In the genomic region with DNA sequence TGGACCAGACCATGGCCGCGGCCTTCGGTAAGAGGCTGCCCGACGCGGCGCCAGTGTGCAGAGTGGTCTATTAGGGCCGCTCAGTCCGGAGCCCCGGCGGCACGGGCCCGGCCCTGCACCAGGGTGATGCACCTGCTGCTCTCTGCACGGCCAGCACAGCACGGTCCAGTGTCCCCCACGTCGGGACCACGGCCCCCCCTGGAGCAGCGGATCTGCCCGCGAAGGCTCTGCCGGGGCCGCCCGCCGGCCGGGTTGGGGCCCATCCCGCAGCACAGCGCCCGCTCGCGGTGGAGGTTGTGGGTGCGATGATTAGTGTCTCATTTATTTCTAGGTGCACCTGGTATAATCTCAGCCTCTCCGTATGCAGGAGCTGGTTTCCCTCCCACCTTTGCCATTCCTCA, we compare ENCODE assay signal across 1 cellular context.
TF ChIP-seq lines count a peak whose summit lies in the region.

No MANE protein-coding gene starts in this region.

TF ChIP-seq in HCT116, 20 proteins besides CTCF, POLR2A, EP300 and RAD21:
- no peak for TF ChIP-seq JUND (IDR thresholded peaks at IDR 0.05)
- TF ChIP-seq SIN3A (IDR thresholded peaks at IDR 0.05; ENCODE audit: low read depth), result no peak
- TF ChIP-seq, protein P1, sequence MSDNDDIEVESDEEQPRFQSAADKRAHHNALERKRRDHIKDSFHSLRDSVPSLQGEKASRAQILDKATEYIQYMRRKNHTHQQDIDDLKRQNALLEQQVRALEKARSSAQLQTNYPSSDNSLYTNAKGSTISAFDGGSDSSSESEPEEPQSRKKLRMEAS (IDR thresholded peaks at IDR 0.05), result no peak
- no peak for TF ChIP-seq ZNF274 (IDR thresholded peaks at IDR 0.05; ENCODE audit: low read depth, low read length)
- no peak for TF ChIP-seq EZH2phosphoT487 (IDR thresholded peaks at IDR 0.05; ENCODE audit: borderline replicate concordance)
- TF ChIP-seq CEBPB (IDR thresholded peaks at IDR 0.05; ENCODE audit: low read depth), result no peak
- no peak for TF ChIP-seq EGR1 (IDR thresholded peaks at IDR 0.05; ENCODE audit: low read depth)
- TF ChIP-seq ZFX (IDR thresholded peaks at IDR 0.05), result no peak
- no peak for TF ChIP-seq YY1 (IDR thresholded peaks at IDR 0.05; ENCODE audit: extremely low read depth, insufficient replicate concordance, low read depth, low read length)
- no peak for TF ChIP-seq CBX3 (IDR thresholded peaks at IDR 0.05; ENCODE audit: low read depth)
- TF ChIP-seq, protein P2, sequence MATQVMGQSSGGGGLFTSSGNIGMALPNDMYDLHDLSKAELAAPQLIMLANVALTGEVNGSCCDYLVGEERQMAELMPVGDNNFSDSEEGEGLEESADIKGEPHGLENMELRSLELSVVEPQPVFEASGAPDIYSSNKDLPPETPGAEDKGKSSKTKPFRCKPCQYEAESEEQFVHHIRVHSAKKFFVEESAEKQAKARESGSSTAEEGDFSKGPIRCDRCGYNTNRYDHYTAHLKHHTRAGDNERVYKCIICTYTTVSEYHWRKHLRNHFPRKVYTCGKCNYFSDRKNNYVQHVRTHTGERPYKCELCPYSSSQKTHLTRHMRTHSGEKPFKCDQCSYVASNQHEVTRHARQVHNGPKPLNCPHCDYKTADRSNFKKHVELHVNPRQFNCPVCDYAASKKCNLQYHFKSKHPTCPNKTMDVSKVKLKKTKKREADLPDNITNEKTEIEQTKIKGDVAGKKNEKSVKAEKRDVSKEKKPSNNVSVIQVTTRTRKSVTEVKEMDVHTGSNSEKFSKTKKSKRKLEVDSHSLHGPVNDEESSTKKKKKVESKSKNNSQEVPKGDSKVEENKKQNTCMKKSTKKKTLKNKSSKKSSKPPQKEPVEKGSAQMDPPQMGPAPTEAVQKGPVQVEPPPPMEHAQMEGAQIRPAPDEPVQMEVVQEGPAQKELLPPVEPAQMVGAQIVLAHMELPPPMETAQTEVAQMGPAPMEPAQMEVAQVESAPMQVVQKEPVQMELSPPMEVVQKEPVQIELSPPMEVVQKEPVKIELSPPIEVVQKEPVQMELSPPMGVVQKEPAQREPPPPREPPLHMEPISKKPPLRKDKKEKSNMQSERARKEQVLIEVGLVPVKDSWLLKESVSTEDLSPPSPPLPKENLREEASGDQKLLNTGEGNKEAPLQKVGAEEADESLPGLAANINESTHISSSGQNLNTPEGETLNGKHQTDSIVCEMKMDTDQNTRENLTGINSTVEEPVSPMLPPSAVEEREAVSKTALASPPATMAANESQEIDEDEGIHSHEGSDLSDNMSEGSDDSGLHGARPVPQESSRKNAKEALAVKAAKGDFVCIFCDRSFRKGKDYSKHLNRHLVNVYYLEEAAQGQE (IDR thresholded peaks at IDR 0.05; ENCODE audit: low read depth), result no peak
- no peak for TF ChIP-seq FOSL1 (IDR thresholded peaks at IDR 0.05; ENCODE audit: low read depth)
- TF ChIP-seq, protein P3, sequence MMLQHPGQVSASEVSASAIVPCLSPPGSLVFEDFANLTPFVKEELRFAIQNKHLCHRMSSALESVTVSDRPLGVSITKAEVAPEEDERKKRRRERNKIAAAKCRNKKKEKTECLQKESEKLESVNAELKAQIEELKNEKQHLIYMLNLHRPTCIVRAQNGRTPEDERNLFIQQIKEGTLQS (IDR thresholded peaks at IDR 0.05), result no peak
- TF ChIP-seq EZH2 (IDR thresholded peaks at IDR 0.05), result no peak
- TF ChIP-seq SRF (IDR thresholded peaks at IDR 0.05; ENCODE audit: low read depth), result no peak
- no peak for TF ChIP-seq SP1 (IDR thresholded peaks at IDR 0.05; ENCODE audit: low read depth)
- no peak for TF ChIP-seq TCF7L2 (IDR thresholded peaks at IDR 0.05; ENCODE audit: borderline replicate concordance, extremely low read depth, insufficient read depth, insufficient read length)
- TF ChIP-seq POLR2AphosphoS5 (IDR thresholded peaks at IDR 0.05; ENCODE audit: low read depth, low read length), result no peak
- TF ChIP-seq ELF1 (IDR thresholded peaks at IDR 0.05; ENCODE audit: borderline replicate concordance, low read depth), result no peak
- TF ChIP-seq, protein P4, sequence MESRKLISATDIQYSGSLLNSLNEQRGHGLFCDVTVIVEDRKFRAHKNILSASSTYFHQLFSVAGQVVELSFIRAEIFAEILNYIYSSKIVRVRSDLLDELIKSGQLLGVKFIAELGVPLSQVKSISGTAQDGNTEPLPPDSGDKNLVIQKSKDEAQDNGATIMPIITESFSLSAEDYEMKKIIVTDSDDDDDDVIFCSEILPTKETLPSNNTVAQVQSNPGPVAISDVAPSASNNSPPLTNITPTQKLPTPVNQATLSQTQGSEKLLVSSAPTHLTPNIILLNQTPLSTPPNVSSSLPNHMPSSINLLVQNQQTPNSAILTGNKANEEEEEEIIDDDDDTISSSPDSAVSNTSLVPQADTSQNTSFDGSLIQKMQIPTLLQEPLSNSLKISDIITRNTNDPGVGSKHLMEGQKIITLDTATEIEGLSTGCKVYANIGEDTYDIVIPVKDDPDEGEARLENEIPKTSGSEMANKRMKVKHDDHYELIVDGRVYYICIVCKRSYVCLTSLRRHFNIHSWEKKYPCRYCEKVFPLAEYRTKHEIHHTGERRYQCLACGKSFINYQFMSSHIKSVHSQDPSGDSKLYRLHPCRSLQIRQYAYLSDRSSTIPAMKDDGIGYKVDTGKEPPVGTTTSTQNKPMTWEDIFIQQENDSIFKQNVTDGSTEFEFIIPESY (IDR thresholded peaks at IDR 0.05; ENCODE audit: extremely low read depth, insufficient replicate concordance, low read length), result no peak
